In the genomic region with DNA sequence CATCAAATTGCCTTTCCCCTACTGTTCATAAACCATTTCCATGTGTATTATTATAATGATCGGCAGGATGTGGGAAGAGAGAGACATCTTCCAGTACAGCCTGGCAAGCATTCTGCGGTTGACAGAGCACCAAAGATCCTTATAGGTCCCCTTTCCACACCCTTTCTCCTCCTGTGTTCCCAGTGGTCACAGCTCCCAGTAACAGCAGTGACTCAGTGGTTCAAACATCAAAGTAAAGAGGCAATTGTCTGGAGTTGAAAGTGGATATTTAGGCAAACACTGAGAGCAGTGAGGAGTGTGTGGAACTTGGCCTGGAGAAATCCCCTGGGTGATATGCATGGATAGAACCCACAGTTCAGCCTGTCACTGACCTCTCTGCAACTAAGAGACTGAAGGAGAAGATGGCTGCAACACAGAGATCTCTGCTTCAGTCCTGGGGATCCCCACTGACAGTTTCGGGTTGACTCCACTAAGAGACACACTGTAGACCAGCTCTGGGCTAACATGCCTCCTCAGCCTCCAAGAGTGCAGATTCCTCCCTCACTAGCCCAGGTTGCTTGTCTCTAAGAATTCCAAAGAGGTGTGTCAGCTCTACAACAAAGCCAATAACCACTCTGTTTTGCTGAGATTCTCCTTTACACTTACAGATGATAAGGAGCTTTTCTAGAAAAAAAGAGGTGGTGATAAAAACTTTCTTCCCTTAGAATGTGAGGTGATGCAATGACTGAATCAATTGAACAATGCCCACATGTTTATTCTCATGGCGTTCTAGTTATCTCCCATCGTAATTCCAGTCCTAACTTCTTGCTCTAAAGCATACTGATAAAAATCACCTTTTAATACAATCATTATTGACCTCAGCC, we compare ENCODE assay signal across 7 cellular contexts.
DNase-seq lines count a peak whose midpoint lies in the region; ATAC-seq and TF ChIP-seq lines count a peak whose summit lies in the region.

No MANE protein-coding gene starts in this region.

- H3K9me3 ChIP-seq in HCT116 (ENCODE audit: control insufficient read depth in 1 of 2, insufficient read depth in 1 of 2, low read depth in 1 of 2, low read length in 2 of 2) (no peaks in the 10 kb centered on the region), left lung (no peaks in the 10 kb centered on the region)

- peaks cover 2 to 8% of the 10 kb centered on the region in 2 experiments; a peak in 1 of 4 replicates for H3K4me1 ChIP-seq in HCT116 (ENCODE audit: control insufficient read depth in 1 of 2, insufficient read depth in 2 of 2, low read length in 2 of 2)
- H3K4me1 ChIP-seq in left lung, result peaks cover 0 to 5% of the 10 kb centered on the region in 2 donors

- RAD21 ChIA-PET in HCT116 (lab: Charles Lee; ENCODE audit: low non-redundant PET in 1 of 2, low total read pairs in 2 of 2, uncharacterized antibody in 2 of 2, unreplicated experiment in 2 of 2), result no interaction called here

- DNase-seq in HCT116 (ENCODE audit: low read depth, low spot score) (no peak), OCI-M1 (lab: John Stamatoyannopoulos, UW) (peak; percentile 53), left lung (no peak), NCI-H2107 (lab: John Stamatoyannopoulos, UW) (no peak), NCI-H446 (lab: John Stamatoyannopoulos, UW) (no peak)

- H2AFZ ChIP-seq in HCT116 (ENCODE audit: low read depth, low read length, poor library complexity, severe bottlenecking), result no peak overlapping the region

- H3K4me3 ChIP-seq in HCT116 (replicated peaks in 1 of 2; ENCODE audit: low read depth in 1 of 2, low read length in 2 of 2), result no peak overlapping the region
- H3K4me3 ChIP-seq in left lung, result no peak overlapping the region

- H3K27ac ChIP-seq in HCT116 (ENCODE audit: low read depth, low read length) (no peak overlapping the region), left lung (no peak overlapping the region)

- H4K20me1 ChIP-seq in HCT116 (ENCODE audit: insufficient read depth), result no peaks in the 10 kb centered on the region

- intact Hi-C loops in HCT116 (cut with micrococcal nuclease), result no loop called here
- intact Hi-C loops in left lung (cut with DNase I), result loop anchor here in 1 of 2 donors (10.0 kb wide), 1 partner anchor 94 kb away; a partner anchor contains a TSS

- H3K79me2 ChIP-seq in HCT116 (ENCODE audit: insufficient read depth, low read length), result no peaks in the 10 kb centered on the region

- no peak for TF ChIP-seq POLR2A in HCT116 (IDR thresholded peaks at IDR 0.05; ENCODE audit: borderline replicate concordance, extremely low read depth, insufficient read depth, insufficient read length)

- H3K36me3 ChIP-seq in HCT116 (ENCODE audit: control insufficient read depth in 1 of 2, insufficient read depth in 2 of 2, low read length in 2 of 2), result no peaks in the 10 kb centered on the region
- no peaks in the 10 kb centered on the region for H3K36me3 ChIP-seq in left lung

- no peak overlapping the region for H3K9ac ChIP-seq in HCT116 (ENCODE audit: low read length)

- H3K9me2 ChIP-seq in HCT116 (ENCODE audit: insufficient read depth), result no peaks in the 10 kb centered on the region

- CTCF ChIA-PET in HCT116 (lab: Charles Lee), result no interaction called here

- TF ChIP-seq CTCF in HCT116 (IDR thresholded peaks at IDR 0.05 in 2 of 3, conservative IDR thresholded peaks at IDR 0.05 in 1 of 3; ENCODE audit: borderline replicate concordance in 1 of 3, insufficient read depth in 1 of 3, low read depth in 2 of 3, low read length in 2 of 3), result no peak
- TF ChIP-seq CTCF in left lung (IDR thresholded peaks at IDR 0.05), result no peak

- ATAC-seq in GM18868 (IDR thresholded peaks at IDR 0.05; ENCODE audit: unreplicated experiment) (peak; percentile 99), HCT116 (peak; percentile 60; the same call in 1 of the 2 replicates), left lung (peak; percentile 71), GM19324 (IDR thresholded peaks at IDR 0.05; ENCODE audit: low FRiP score, unreplicated experiment) (no peak)

- no peak for TF ChIP-seq RAD21 in HCT116 (IDR thresholded peaks at IDR 0.05; ENCODE audit: low read depth)

- H3K27me3 ChIP-seq in HCT116 (ENCODE audit: insufficient read depth, low read length), result no peaks in the 10 kb centered on the region
- H3K27me3 ChIP-seq in left lung, result no peaks in the 10 kb centered on the region

- POLR2A ChIA-PET in HCT116 (lab: Charles Lee), result no interaction called here

- no peak overlapping the region for H3K4me2 ChIP-seq in HCT116 (ENCODE audit: low read length)

- no TSS peak for BruUV-seq in HCT116 (replicated peaks; lab: Mats Ljungman, UMichigan)

TF ChIP-seq in HCT116, 20 proteins besides CTCF, POLR2A, EP300 and RAD21:
- TF ChIP-seq, protein P1, sequence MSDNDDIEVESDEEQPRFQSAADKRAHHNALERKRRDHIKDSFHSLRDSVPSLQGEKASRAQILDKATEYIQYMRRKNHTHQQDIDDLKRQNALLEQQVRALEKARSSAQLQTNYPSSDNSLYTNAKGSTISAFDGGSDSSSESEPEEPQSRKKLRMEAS (IDR thresholded peaks at IDR 0.05), result no peak
- TF ChIP-seq, protein P2, sequence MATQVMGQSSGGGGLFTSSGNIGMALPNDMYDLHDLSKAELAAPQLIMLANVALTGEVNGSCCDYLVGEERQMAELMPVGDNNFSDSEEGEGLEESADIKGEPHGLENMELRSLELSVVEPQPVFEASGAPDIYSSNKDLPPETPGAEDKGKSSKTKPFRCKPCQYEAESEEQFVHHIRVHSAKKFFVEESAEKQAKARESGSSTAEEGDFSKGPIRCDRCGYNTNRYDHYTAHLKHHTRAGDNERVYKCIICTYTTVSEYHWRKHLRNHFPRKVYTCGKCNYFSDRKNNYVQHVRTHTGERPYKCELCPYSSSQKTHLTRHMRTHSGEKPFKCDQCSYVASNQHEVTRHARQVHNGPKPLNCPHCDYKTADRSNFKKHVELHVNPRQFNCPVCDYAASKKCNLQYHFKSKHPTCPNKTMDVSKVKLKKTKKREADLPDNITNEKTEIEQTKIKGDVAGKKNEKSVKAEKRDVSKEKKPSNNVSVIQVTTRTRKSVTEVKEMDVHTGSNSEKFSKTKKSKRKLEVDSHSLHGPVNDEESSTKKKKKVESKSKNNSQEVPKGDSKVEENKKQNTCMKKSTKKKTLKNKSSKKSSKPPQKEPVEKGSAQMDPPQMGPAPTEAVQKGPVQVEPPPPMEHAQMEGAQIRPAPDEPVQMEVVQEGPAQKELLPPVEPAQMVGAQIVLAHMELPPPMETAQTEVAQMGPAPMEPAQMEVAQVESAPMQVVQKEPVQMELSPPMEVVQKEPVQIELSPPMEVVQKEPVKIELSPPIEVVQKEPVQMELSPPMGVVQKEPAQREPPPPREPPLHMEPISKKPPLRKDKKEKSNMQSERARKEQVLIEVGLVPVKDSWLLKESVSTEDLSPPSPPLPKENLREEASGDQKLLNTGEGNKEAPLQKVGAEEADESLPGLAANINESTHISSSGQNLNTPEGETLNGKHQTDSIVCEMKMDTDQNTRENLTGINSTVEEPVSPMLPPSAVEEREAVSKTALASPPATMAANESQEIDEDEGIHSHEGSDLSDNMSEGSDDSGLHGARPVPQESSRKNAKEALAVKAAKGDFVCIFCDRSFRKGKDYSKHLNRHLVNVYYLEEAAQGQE (IDR thresholded peaks at IDR 0.05; ENCODE audit: low read depth), result no peak
- TF ChIP-seq JUND (IDR thresholded peaks at IDR 0.05), result no peak
- TF ChIP-seq TCF7L2 (IDR thresholded peaks at IDR 0.05; ENCODE audit: borderline replicate concordance, extremely low read depth, insufficient read depth, insufficient read length), result no peak
- TF ChIP-seq CBX3 (IDR thresholded peaks at IDR 0.05; ENCODE audit: low read depth), result no peak
- TF ChIP-seq, protein P3, sequence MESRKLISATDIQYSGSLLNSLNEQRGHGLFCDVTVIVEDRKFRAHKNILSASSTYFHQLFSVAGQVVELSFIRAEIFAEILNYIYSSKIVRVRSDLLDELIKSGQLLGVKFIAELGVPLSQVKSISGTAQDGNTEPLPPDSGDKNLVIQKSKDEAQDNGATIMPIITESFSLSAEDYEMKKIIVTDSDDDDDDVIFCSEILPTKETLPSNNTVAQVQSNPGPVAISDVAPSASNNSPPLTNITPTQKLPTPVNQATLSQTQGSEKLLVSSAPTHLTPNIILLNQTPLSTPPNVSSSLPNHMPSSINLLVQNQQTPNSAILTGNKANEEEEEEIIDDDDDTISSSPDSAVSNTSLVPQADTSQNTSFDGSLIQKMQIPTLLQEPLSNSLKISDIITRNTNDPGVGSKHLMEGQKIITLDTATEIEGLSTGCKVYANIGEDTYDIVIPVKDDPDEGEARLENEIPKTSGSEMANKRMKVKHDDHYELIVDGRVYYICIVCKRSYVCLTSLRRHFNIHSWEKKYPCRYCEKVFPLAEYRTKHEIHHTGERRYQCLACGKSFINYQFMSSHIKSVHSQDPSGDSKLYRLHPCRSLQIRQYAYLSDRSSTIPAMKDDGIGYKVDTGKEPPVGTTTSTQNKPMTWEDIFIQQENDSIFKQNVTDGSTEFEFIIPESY (IDR thresholded peaks at IDR 0.05; ENCODE audit: extremely low read depth, insufficient replicate concordance, low read length), result no peak
- no peak for TF ChIP-seq ZFX (IDR thresholded peaks at IDR 0.05)
- TF ChIP-seq SRF (IDR thresholded peaks at IDR 0.05; ENCODE audit: low read depth), result no peak
- TF ChIP-seq CEBPB (IDR thresholded peaks at IDR 0.05; ENCODE audit: low read depth), result no peak
- TF ChIP-seq POLR2AphosphoS5 (IDR thresholded peaks at IDR 0.05; ENCODE audit: low read depth, low read length), result no peak
TF ChIP-seq in HCT116: peak in this region for 0.
